Comparison of ENCODE assay signal across 20 cellular contexts in the genomic region with DNA sequence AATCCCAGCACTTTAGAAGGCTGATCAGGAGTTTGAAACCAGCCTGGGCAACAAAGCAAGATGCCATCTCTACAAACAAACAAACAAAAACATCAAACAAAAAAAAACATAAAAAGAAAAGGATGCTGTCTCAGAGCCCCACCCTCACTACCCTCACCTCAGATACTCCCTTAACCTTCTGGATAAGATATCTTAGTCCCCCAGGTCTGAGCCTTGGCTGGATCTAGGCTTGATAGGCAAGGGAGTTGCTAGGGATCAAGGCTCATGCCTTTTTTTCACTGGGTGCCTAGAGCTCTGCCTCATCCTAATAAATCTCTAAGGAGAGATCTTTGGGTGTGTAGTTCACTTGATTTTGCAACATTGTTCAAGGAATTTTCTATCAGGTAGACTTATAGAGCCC. TPM values are rescaled to one million over a fixed set of nuclear protein-coding genes. Genes with fewer than 3 reads are reported as not detected.
DNase-seq lines count a peak whose midpoint lies in the region; ATAC-seq and TF ChIP-seq lines count a peak whose summit lies in the region.
"Had no signal": no experiment of that assay in that cellular context is flagged by ENCODE, and none has a peak within 500 bp of the region (broad histone marks: within the 10 kb centered on the region; RNA-seq: fewer than 3 reads in every experiment).

No MANE protein-coding gene starts in this region.

- no peaks in the 10 kb centered on the region for H3K4me1 ChIP-seq in upper lobe of right lung
- H3K4me1 ChIP-seq: A549, BE2C, Peyer's patch had no signal

- intact Hi-C loops in posterior vena cava (cut with DNase I) = no loop called here
- intact Hi-C loops in upper lobe of right lung (cut with DNase I) = loop anchor here (10.0 kb wide), 1 partner anchor 55 kb away; a partner anchor contains a TSS

- no peaks in the 10 kb centered on the region for H3K9me3 Mint-ChIP-seq in activated naive CD8-positive, alpha-beta T cell (ENCODE audit: low read depth)
- peaks cover 5% of the 10 kb centered on the region for H3K9me3 Mint-ChIP-seq in activated naive CD8-positive, alpha-beta T cell treated with anti-CD3 and anti-CD28 coated beads, Interleukin-2, amount 50 U/mL, for 24 hours
- H3K9me3 Mint-ChIP-seq in T-cell = no peaks in the 10 kb centered on the region
- no peaks in the 10 kb centered on the region for H3K9me3 Mint-ChIP-seq in effector memory CD8-positive, alpha-beta T cell

- POLR2A ChIA-PET in T-cell (lab: Charles Lee) = no interaction called here

- no peaks in the 10 kb centered on the region for H3K27me3 Mint-ChIP-seq in activated naive CD8-positive, alpha-beta T cell
- no peaks in the 10 kb centered on the region for H3K27me3 Mint-ChIP-seq in activated naive CD8-positive, alpha-beta T cell treated with anti-CD3 and anti-CD28 coated beads, Interleukin-2, amount 50 U/mL, for 24 hours
- no peaks in the 10 kb centered on the region for H3K27me3 Mint-ChIP-seq in T-cell
- no peaks in the 10 kb centered on the region for H3K27me3 Mint-ChIP-seq in effector memory CD8-positive, alpha-beta T cell

- H3K36me3 ChIP-seq in upper lobe of right lung = peaks cover 18% of the 10 kb centered on the region
- H3K36me3 ChIP-seq: BE2C had no signal

- TF ChIP-seq CTCF in upper lobe of right lung (IDR thresholded peaks at IDR 0.05) = no peak

- H3K4me3 Mint-ChIP-seq in activated naive CD8-positive, alpha-beta T cell = no peak overlapping the region
- H3K4me3 Mint-ChIP-seq in activated naive CD8-positive, alpha-beta T cell treated with anti-CD3 and anti-CD28 coated beads, Interleukin-2, amount 50 U/mL, for 24 hours = no peak overlapping the region
- H3K4me3 Mint-ChIP-seq in T-cell = no peak overlapping the region
- no peak overlapping the region for H3K4me3 Mint-ChIP-seq in effector memory CD8-positive, alpha-beta T cell

- CTCF ChIA-PET in T-cell (lab: Charles Lee) = no interaction called here

- peak overlapping the region; percentile 41 for H3K27ac Mint-ChIP-seq in activated naive CD8-positive, alpha-beta T cell
- no peak overlapping the region for H3K27ac Mint-ChIP-seq in activated naive CD8-positive, alpha-beta T cell treated with anti-CD3 and anti-CD28 coated beads, Interleukin-2, amount 50 U/mL, for 24 hours
- H3K27ac Mint-ChIP-seq in T-cell = peak overlapping the region; percentile 39 to 49
- H3K27ac Mint-ChIP-seq in effector memory CD8-positive, alpha-beta T cell = peak overlapping the region; percentile 23 to 49

- no peak for ATAC-seq in activated naive CD8-positive, alpha-beta T cell treated with anti-CD3 and anti-CD28 coated beads, Interleukin-2, amount 50 U/mL, for 24 hours
- no peak for ATAC-seq in T-cell (replicated peaks in 1 of 4)
- no peak for ATAC-seq in effector memory CD8-positive, alpha-beta T cell (replicated peaks)
- ATAC-seq in GM21576 (IDR thresholded peaks at IDR 0.05; ENCODE audit: unreplicated experiment) = no peak
- no peak for ATAC-seq in GM19463 (IDR thresholded peaks at IDR 0.05; ENCODE audit: unreplicated experiment)
- no peak for ATAC-seq in upper lobe of right lung
- ATAC-seq: A549 had no signal

- no peaks in the 10 kb centered on the region for H3K27me3 ChIP-seq in upper lobe of right lung
- H3K27me3 ChIP-seq: BE2C, Peyer's patch had no signal

- peaks cover 11% of the 10 kb centered on the region for H3K36me3 Mint-ChIP-seq in activated naive CD8-positive, alpha-beta T cell
- H3K36me3 Mint-ChIP-seq in activated naive CD8-positive, alpha-beta T cell treated with anti-CD3 and anti-CD28 coated beads, Interleukin-2, amount 50 U/mL, for 24 hours (ENCODE audit: low read depth) = peaks cover 38% of the 10 kb centered on the region
- H3K36me3 Mint-ChIP-seq in T-cell = peaks cover 32% of the 10 kb centered on the region
- H3K36me3 Mint-ChIP-seq in effector memory CD8-positive, alpha-beta T cell (ENCODE audit: insufficient read depth) = peaks cover 49% of the 10 kb centered on the region

- no peaks in the 10 kb centered on the region for H3K9me3 ChIP-seq in upper lobe of right lung
- H3K9me3 ChIP-seq: BE2C, Peyer's patch had no signal

- H3K4me1 Mint-ChIP-seq in activated naive CD8-positive, alpha-beta T cell (ENCODE audit: low read depth) = peaks cover 61% of the 10 kb centered on the region
- H3K4me1 Mint-ChIP-seq in activated naive CD8-positive, alpha-beta T cell treated with anti-CD3 and anti-CD28 coated beads, Interleukin-2, amount 50 U/mL, for 24 hours = peaks cover 50% of the 10 kb centered on the region
- H3K4me1 Mint-ChIP-seq in T-cell = peaks cover 52 to 73% (median 71%) of the 10 kb centered on the region in 3 donors
- peaks cover 45 to 64% of the 10 kb centered on the region in 2 donors for H3K4me1 Mint-ChIP-seq in effector memory CD8-positive, alpha-beta T cell (ENCODE audit: low read depth in 2 of 2)

- no peak overlapping the region for H3K4me3 ChIP-seq in upper lobe of right lung
- H3K4me3 ChIP-seq: A549, Peyer's patch had no signal

- no peak for DNase-seq in activated naive CD8-positive, alpha-beta T cell treated with anti-CD3 and anti-CD28 coated beads, Interleukin-2, amount 50 U/mL, for 24 hours
- DNase-seq in T-cell (no peak), posterior vena cava (ENCODE audit: low spot score) (peak; percentile 9), upper lobe of right lung (no peak)
- no peak for DNase-seq in effector memory CD8-positive, alpha-beta T cell
- DNase-seq: BE2C, Calu3, DMS153, IMR-90, NCI-H1694, NCI-H2081, NCI-H2171, NCI-H524 treated with DMSO at 0.1 percent for 48 hours, NCI-H82, Peyer's patch had no signal

- no peak overlapping the region for H3K27ac ChIP-seq in upper lobe of right lung
- H3K27ac ChIP-seq: A549, Peyer's patch had no signal

RNA-seq across cellular contexts. Expression of a gene that starts 7.4 kb away (rescaled TPM):
- total RNA-seq in T-cell (100 to 1,000 TPM; 117 to 153 (median 142) TPM), posterior vena cava (10 to 100 TPM; 36.6 to 40.8 TPM), upper lobe of right lung (71.2 TPM)

RNA-seq across cellular contexts. Expression of a gene that starts 36.7 kb away (rescaled TPM):
- 10 to 100 TPM; 28.1 to 46.5 (median 41.4) TPM for total RNA-seq in T-cell
- 10 to 100 TPM; 40.9 to 43.9 TPM for total RNA-seq in posterior vena cava
- total RNA-seq in upper lobe of right lung = 44.5 TPM

RNA-seq across cellular contexts. Expression of a gene that starts 48.3 kb away (rescaled TPM):
- total RNA-seq in T-cell (100 to 1,000 TPM; 341 to 489 (median 428) TPM), posterior vena cava (1 to 10 TPM; 1.1 to 1.3 TPM), upper lobe of right lung (8.3 TPM)
- total RNA-seq: IMR-90 had no signal

RNA-seq across cellular contexts. Expression of a gene that starts 52.3 kb away (rescaled TPM):
- total RNA-seq in T-cell (1 to 10 TPM in 1 of 5 donors, under 1 TPM in 4; 0.65 to 1.0 (median 0.95) TPM), posterior vena cava (1 to 10 TPM; 8.6 to 9.2 TPM), upper lobe of right lung (65.9 TPM)
- total RNA-seq: Daoy had no signal

Comparison
In these comparisons a context has a peak if more than half of its experiments do, and no peak if none do; other contexts are left out.
1. RNA of a gene that starts 48.3 kb away (total RNA-seq): 341 to 489 TPM in T-cell; 8.3 TPM in upper lobe of right lung (single experiment) and 1.1 to 1.3 TPM in posterior vena cava; every median in the first group is over 10 times any median in the second.